In genomic region chr10:91813251-91813650, GRCh38 we compare ENCODE assay signal across 16 cellular contexts. TPM values are rescaled to one million over a fixed set of nuclear protein-coding genes. Genes with fewer than 3 reads are reported as not detected.
A peak's percentile ranks its signal among the peaks of the same experiment; 100 is the strongest.
DNase-seq lines count a peak whose midpoint lies in the region; ATAC-seq and TF ChIP-seq lines count a peak whose summit lies in the region.
"Had no signal": no experiment of that assay in that cellular context is flagged by ENCODE, and none has a peak within 500 bp of the region (broad histone marks: within the 10 kb centered on the region; RNA-seq: fewer than 3 reads in every experiment).

No MANE protein-coding gene starts in this region.

- DNase-seq in activated T-cell treated with anti-CD3 and anti-CD28 coated beads, Interleukin-2, amount 50 U/mL, for 72 hours, result no peak
- DNase-seq in activated T-cell treated with anti-CD3 and anti-CD28 coated beads for 4 hours (no peak), LNCaP clone FGC (ENCODE audit: low read depth) (peak; percentile 37)
- no peak for DNase-seq in central memory CD8-positive, alpha-beta T cell (ENCODE audit: low spot score in 2 of 2)
- no peak for DNase-seq in stimulated activated naive B cell treated with anti-CD40 and anti-IgM and Interleukin-4, amounts not matched to agents 10 μg/mL and 1 μg/mL and 100 μg/mL, for 72 hours
- no peak for DNase-seq in activated CD4-positive, alpha-beta memory T cell treated with anti-CD3 and anti-CD28 coated beads for 36 hours
- DNase-seq in effector memory CD8-positive, alpha-beta T cell, result no peak
- DNase-seq: BE2C; CD4-positive, CD25-positive, alpha-beta regulatory T cell; DMS53; EL; KBM-7; NCI-H1105 treated with DMSO at 0.1 percent for 48 hours; NCI-H1694 had no signal

- ATAC-seq in activated T-cell treated with anti-CD3 and anti-CD28 coated beads, Interleukin-2, amount 50 U/mL, for 72 hours (replicated peaks in 1 of 2), result no peak
- no peak for ATAC-seq in central memory CD8-positive, alpha-beta T cell (replicated peaks; ENCODE audit: extremely low read depth, poor library complexity, severe bottlenecking)
- ATAC-seq in stimulated activated naive B cell treated with anti-CD40 and anti-IgM and Interleukin-4, amounts not matched to agents 10 μg/mL and 1 μg/mL and 100 μg/mL, for 72 hours (replicated peaks), result no peak
- no peak for ATAC-seq in effector memory CD8-positive, alpha-beta T cell (replicated peaks)
- ATAC-seq: GM12878, Right ventricle myocardium inferior had no signal

- POLR2A ChIA-PET in activated CD4-positive, alpha-beta memory T cell treated with anti-CD3 and anti-CD28 coated beads for 36 hours (lab: Charles Lee), result no interaction called here

- H3K36me3 Mint-ChIP-seq in activated T-cell treated with anti-CD3 and anti-CD28 coated beads, Interleukin-2, amount 50 U/mL, for 72 hours (ENCODE audit: insufficient read depth in 2 of 2), result peaks cover 3 to 22% of the 10 kb centered on the region in 2 donors
- peaks cover 40% of the 10 kb centered on the region for H3K36me3 Mint-ChIP-seq in central memory CD8-positive, alpha-beta T cell (ENCODE audit: insufficient read depth)
- H3K36me3 Mint-ChIP-seq in stimulated activated naive B cell treated with anti-CD40 and anti-IgM and Interleukin-4, amounts not matched to agents 10 μg/mL and 1 μg/mL and 100 μg/mL, for 72 hours, result peaks cover 12 to 32% of the 10 kb centered on the region in 2 donors
- H3K36me3 Mint-ChIP-seq in activated CD4-positive, alpha-beta memory T cell treated with anti-CD3 and anti-CD28 coated beads for 36 hours, result peaks cover 25% of the 10 kb centered on the region
- peaks cover 61% of the 10 kb centered on the region for H3K36me3 Mint-ChIP-seq in effector memory CD8-positive, alpha-beta T cell (ENCODE audit: insufficient read depth)

- H3K27ac Mint-ChIP-seq in activated T-cell treated with anti-CD3 and anti-CD28 coated beads, Interleukin-2, amount 50 U/mL, for 72 hours, result peak overlapping the region; percentile 15
- peak overlapping the region; percentile 11 for H3K27ac Mint-ChIP-seq in central memory CD8-positive, alpha-beta T cell (ENCODE audit: low read depth)
- peak overlapping the region; percentile 16 for H3K27ac Mint-ChIP-seq in stimulated activated naive B cell treated with anti-CD40 and anti-IgM and Interleukin-4, amounts not matched to agents 10 μg/mL and 1 μg/mL and 100 μg/mL, for 72 hours
- no peak overlapping the region for H3K27ac Mint-ChIP-seq in activated CD4-positive, alpha-beta memory T cell treated with anti-CD3 and anti-CD28 coated beads for 36 hours
- H3K27ac Mint-ChIP-seq in effector memory CD8-positive, alpha-beta T cell, result peak overlapping the region in 1 of 2 donors; percentile 26
- H3K27ac Mint-ChIP-seq: CD4-positive, CD25-positive, alpha-beta regulatory T cell had no signal

- H3K27me3 Mint-ChIP-seq in activated T-cell treated with anti-CD3 and anti-CD28 coated beads, Interleukin-2, amount 50 U/mL, for 72 hours (ENCODE audit: low read depth), result no peaks in the 10 kb centered on the region
- no peaks in the 10 kb centered on the region for H3K27me3 Mint-ChIP-seq in central memory CD8-positive, alpha-beta T cell
- no peaks in the 10 kb centered on the region for H3K27me3 Mint-ChIP-seq in stimulated activated naive B cell treated with anti-CD40 and anti-IgM and Interleukin-4, amounts not matched to agents 10 μg/mL and 1 μg/mL and 100 μg/mL, for 72 hours
- H3K27me3 Mint-ChIP-seq in activated CD4-positive, alpha-beta memory T cell treated with anti-CD3 and anti-CD28 coated beads for 36 hours, result no peaks in the 10 kb centered on the region
- no peaks in the 10 kb centered on the region for H3K27me3 Mint-ChIP-seq in effector memory CD8-positive, alpha-beta T cell
- H3K27me3 Mint-ChIP-seq: CD4-positive, CD25-positive, alpha-beta regulatory T cell had no signal

- intact Hi-C loops in activated CD4-positive, alpha-beta memory T cell treated with anti-CD3 and anti-CD28 coated beads for 36 hours (cut with micrococcal nuclease), result no loop called here

- TF ChIP-seq CTCF in LNCaP clone FGC (IDR thresholded peaks at IDR 0.05; ENCODE audit: control insufficient read depth, extremely low read depth, insufficient read depth), result no peak

- CTCF ChIA-PET in activated CD4-positive, alpha-beta memory T cell treated with anti-CD3 and anti-CD28 coated beads for 36 hours (lab: Charles Lee), result no interaction called here

- peaks cover 36% of the 10 kb centered on the region for H3K4me1 Mint-ChIP-seq in activated T-cell treated with anti-CD3 and anti-CD28 coated beads, Interleukin-2, amount 50 U/mL, for 72 hours (ENCODE audit: low read depth)
- peaks cover 48% of the 10 kb centered on the region for H3K4me1 Mint-ChIP-seq in central memory CD8-positive, alpha-beta T cell
- H3K4me1 Mint-ChIP-seq in stimulated activated naive B cell treated with anti-CD40 and anti-IgM and Interleukin-4, amounts not matched to agents 10 μg/mL and 1 μg/mL and 100 μg/mL, for 72 hours, result peaks cover 10% of the 10 kb centered on the region in 2 donors
- peaks cover 25% of the 10 kb centered on the region for H3K4me1 Mint-ChIP-seq in activated CD4-positive, alpha-beta memory T cell treated with anti-CD3 and anti-CD28 coated beads for 36 hours (ENCODE audit: low read depth)
- H3K4me1 Mint-ChIP-seq in effector memory CD8-positive, alpha-beta T cell (ENCODE audit: low read depth in 2 of 2), result peaks cover 31 to 45% of the 10 kb centered on the region in 2 donors

- no peak overlapping the region; the same call in 1 of the 2 replicates for H3K4me3 ChIP-seq in LNCaP clone FGC (ENCODE audit: low read depth, low read length)
- H3K4me3 ChIP-seq: GM12878 had no signal

- no peak overlapping the region for H3K4me3 Mint-ChIP-seq in activated T-cell treated with anti-CD3 and anti-CD28 coated beads, Interleukin-2, amount 50 U/mL, for 72 hours
- no peak overlapping the region for H3K4me3 Mint-ChIP-seq in central memory CD8-positive, alpha-beta T cell
- H3K4me3 Mint-ChIP-seq in stimulated activated naive B cell treated with anti-CD40 and anti-IgM and Interleukin-4, amounts not matched to agents 10 μg/mL and 1 μg/mL and 100 μg/mL, for 72 hours, result no peak overlapping the region
- no peak overlapping the region for H3K4me3 Mint-ChIP-seq in activated CD4-positive, alpha-beta memory T cell treated with anti-CD3 and anti-CD28 coated beads for 36 hours
- H3K4me3 Mint-ChIP-seq in effector memory CD8-positive, alpha-beta T cell, result no peak overlapping the region

- H3K9me3 Mint-ChIP-seq in activated T-cell treated with anti-CD3 and anti-CD28 coated beads, Interleukin-2, amount 50 U/mL, for 72 hours, result no peaks in the 10 kb centered on the region
- H3K9me3 Mint-ChIP-seq in central memory CD8-positive, alpha-beta T cell, result no peaks in the 10 kb centered on the region
- H3K9me3 Mint-ChIP-seq in stimulated activated naive B cell treated with anti-CD40 and anti-IgM and Interleukin-4, amounts not matched to agents 10 μg/mL and 1 μg/mL and 100 μg/mL, for 72 hours, result no peaks in the 10 kb centered on the region
- H3K9me3 Mint-ChIP-seq in activated CD4-positive, alpha-beta memory T cell treated with anti-CD3 and anti-CD28 coated beads for 36 hours, result no peaks in the 10 kb centered on the region
- H3K9me3 Mint-ChIP-seq in effector memory CD8-positive, alpha-beta T cell, result no peaks in the 10 kb centered on the region

RNA-seq across cellular contexts. Expression of gene TNKS2, which starts 15.0 kb away (rescaled TPM):
- total RNA-seq in activated T-cell treated with anti-CD3 and anti-CD28 coated beads, Interleukin-2, amount 50 U/mL, for 72 hours, result 10 to 100 TPM; 48.5 to 52.3 TPM
- 10 to 100 TPM; 34.5 to 35.7 TPM for total RNA-seq in activated CD4-positive, alpha-beta memory T cell treated with anti-CD3 and anti-CD28 coated beads for 36 hours
